Comparison of ENCODE assay signal across 12 cellular contexts in genomic region chr11:56916609-56917008, GRCh38.
"Had no signal": no experiment of that assay in that cellular context is flagged by ENCODE, and none has a peak within 500 bp of the region (broad histone marks: within the 10 kb centered on the region; RNA-seq: fewer than 3 reads in every experiment).

No MANE protein-coding gene starts in this region.

- H3K4me3 Mint-ChIP-seq: endodermal cell had no signal

- H3K27ac Mint-ChIP-seq: endodermal cell, naive B cell had no signal

- H3K4me1 Mint-ChIP-seq: endodermal cell, naive B cell had no signal

- DNase-seq: effector CD4-positive, alpha-beta T cell; endodermal cell; erythroblast; foreskin keratinocyte; head of caudate nucleus; mesendoderm; naive B cell; sigmoid colon; stimulated activated CD4-positive, alpha-beta T cell treated with anti-CD3 and anti-CD28 coated beads, Interleukin-12 subunit alpha, Interleukin-12 subunit beta, amount 100 ng/mL, for 4 hours; stimulated activated naive CD4-positive, alpha-beta T cell treated with Interleukin-2 at 50 U/mL for 16 hours; upper lobe of left lung had no signal

- H3K36me3 Mint-ChIP-seq: naive B cell had no signal

- ATAC-seq: foreskin keratinocyte, left lobe of liver had no signal
